8 cellular contexts compared by ENCODE assay signal in genomic region chr3:172666873-172667694, GRCh38. TPM values are rescaled to one million over a fixed set of nuclear protein-coding genes. Genes with fewer than 3 reads are reported as not detected.
DNase-seq lines count a peak whose midpoint lies in the region; ATAC-seq and TF ChIP-seq lines count a peak whose summit lies in the region.

No MANE protein-coding gene starts in this region.

- H3K27ac ChIP-seq in thyroid gland, result no peak overlapping the region

- H3K9me3 Mint-ChIP-seq in activated T-cell treated with anti-CD3 and anti-CD28 coated beads, Interleukin-2, amount 50 U/mL, for 72 hours, result peaks cover 2% of the 10 kb centered on the region in 2 donors

- no peaks in the 10 kb centered on the region for H3K36me3 ChIP-seq in H7 (replicated peaks; ENCODE audit: control insufficient read depth, insufficient read depth, low read length)
- H3K36me3 ChIP-seq in thyroid gland, result no peaks in the 10 kb centered on the region

- intact Hi-C loops in thyroid gland (cut with DNase I), result no loop called here

- no peaks in the 10 kb centered on the region for H3K27me3 ChIP-seq in H7 (ENCODE audit: control insufficient read depth, insufficient read depth, low read length)
- no peaks in the 10 kb centered on the region for H3K27me3 ChIP-seq in thyroid gland

- DNase-seq in GF-D8 (lab: John Stamatoyannopoulos, UW), result peak; percentile 44
- DNase-seq in H7, result peak; percentile 56
- peak; percentile 88 for DNase-seq in RPMI8226
- peak; percentile 77 to 83 for DNase-seq in activated T-cell treated with anti-CD3 and anti-CD28 coated beads, Interleukin-2, amount 50 U/mL, for 72 hours
- peak; percentile 90 for DNase-seq in fibroblast of the aortic adventitia (ENCODE audit: low read depth)
- peak in 48 of 56 donors; percentile 3 to 89 (median 36) for DNase-seq in nucleus accumbens (lab: John Stamatoyannopoulos, UW)
- DNase-seq in thyroid gland, result peak; percentile 68 to 84

- no peak for TF ChIP-seq POLR2A in thyroid gland (IDR thresholded peaks at IDR 0.05)

- WGBS in thyroid gland, 2 donors, result 62 to 67% methylated on average over 16 of the region's 16 CpGs

- peak; percentile 75 for TF ChIP-seq CTCF in LNCAP (IDR thresholded peaks at IDR 0.05)
- TF ChIP-seq CTCF in fibroblast of the aortic adventitia (IDR thresholded peaks at IDR 0.05; ENCODE audit: insufficient read depth, low read length), result peak; percentile 85
- peak; percentile 73 to 96 (median 84) for TF ChIP-seq CTCF in thyroid gland (IDR thresholded peaks at IDR 0.05)

- H3K9me3 ChIP-seq in thyroid gland, result no peaks in the 10 kb centered on the region

- H3K27ac Mint-ChIP-seq in activated T-cell treated with anti-CD3 and anti-CD28 coated beads, Interleukin-2, amount 50 U/mL, for 72 hours, result peak overlapping the region; percentile 24

- no peaks in the 10 kb centered on the region for H3K36me3 Mint-ChIP-seq in activated T-cell treated with anti-CD3 and anti-CD28 coated beads, Interleukin-2, amount 50 U/mL, for 72 hours (ENCODE audit: insufficient read depth in 2 of 2)

- peaks cover 12% of the 10 kb centered on the region for H3K4me1 Mint-ChIP-seq in activated T-cell treated with anti-CD3 and anti-CD28 coated beads, Interleukin-2, amount 50 U/mL, for 72 hours (ENCODE audit: low read depth)

- H3K27me3 Mint-ChIP-seq in activated T-cell treated with anti-CD3 and anti-CD28 coated beads, Interleukin-2, amount 50 U/mL, for 72 hours (ENCODE audit: low read depth), result no peaks in the 10 kb centered on the region

- no peak overlapping the region for H3K4me3 ChIP-seq in H7 (ENCODE audit: insufficient read depth, low read depth, low read length)
- H3K4me3 ChIP-seq in fibroblast of the aortic adventitia (ENCODE audit: low read depth, low read length), result no peak overlapping the region
- H3K4me3 ChIP-seq in thyroid gland (replicated peaks in 1 of 3), result no peak overlapping the region

- peak overlapping the region in 1 of 2 donors; percentile 29 for H3K4me3 Mint-ChIP-seq in activated T-cell treated with anti-CD3 and anti-CD28 coated beads, Interleukin-2, amount 50 U/mL, for 72 hours

- H3K4me1 ChIP-seq in thyroid gland, result no peaks in the 10 kb centered on the region

- peak; percentile 95 for ATAC-seq in activated T-cell treated with anti-CD3 and anti-CD28 coated beads, Interleukin-2, amount 50 U/mL, for 72 hours (replicated peaks in 1 of 2)

RNA-seq across cellular contexts. Expression of gene NCEH1, which starts 43.8 kb away (rescaled TPM):
- 2.7 and 3.9 TPM in 2 replicates for total RNA-seq in H7 (2014; rRNA removed; shearing (Covaris generic))
- 1 to 10 TPM; 6.1 to 8.7 TPM for total RNA-seq in activated T-cell treated with anti-CD3 and anti-CD28 coated beads, Interleukin-2, amount 50 U/mL, for 72 hours
- 5.7 and 21.1 TPM in 2 replicates for total RNA-seq in fibroblast of the aortic adventitia (ENCODE audit: low replicate concordance)
- total RNA-seq in thyroid gland, result 10 to 100 TPM in 3 of 4 donors, 1 to 10 TPM in 1; 8.3 to 12.4 (median 11.0) TPM

Comparison
In these comparisons a context has a peak if more than half of its experiments do, and no peak if none do; other contexts are left out.
1. DNase-seq: peak in every context shown above with its lines; median percentile 90 in fibroblast of the aortic adventitia; 88 in RPMI8226; 80 in activated T-cell treated with anti-CD3 and anti-CD28 coated beads, Interleukin-2, amount 50 U/mL, for 72 hours; 76 in thyroid gland; 56 in H7; 44 in GF-D8; 36 in nucleus accumbens.